Comparison of ENCODE assay signal across 1 cellular context in genomic region chr19:57334191-57334590, GRCh38.
TF ChIP-seq lines count a peak whose summit lies in the region.

No MANE protein-coding gene starts in this region.

TF ChIP-seq in HepG2, 621 proteins besides CTCF, POLR2A, EP300 and RAD21:
- TF ChIP-seq ZNF383 (CRISPR knock-in tag; IDR thresholded peaks at IDR 0.05; ENCODE audit: borderline replicate concordance) (no peak), TEAD3 (CRISPR knock-in tag; optimal IDR thresholded peaks at IDR 0.05; ENCODE audit: borderline replicate concordance) (no peak), NCOA2 (CRISPR knock-in tag; IDR thresholded peaks at IDR 0.05) (no peak), ZBTB25 (CRISPR knock-in tag; IDR thresholded peaks at IDR 0.05) (no peak)
- TF ChIP-seq, protein P1, sequence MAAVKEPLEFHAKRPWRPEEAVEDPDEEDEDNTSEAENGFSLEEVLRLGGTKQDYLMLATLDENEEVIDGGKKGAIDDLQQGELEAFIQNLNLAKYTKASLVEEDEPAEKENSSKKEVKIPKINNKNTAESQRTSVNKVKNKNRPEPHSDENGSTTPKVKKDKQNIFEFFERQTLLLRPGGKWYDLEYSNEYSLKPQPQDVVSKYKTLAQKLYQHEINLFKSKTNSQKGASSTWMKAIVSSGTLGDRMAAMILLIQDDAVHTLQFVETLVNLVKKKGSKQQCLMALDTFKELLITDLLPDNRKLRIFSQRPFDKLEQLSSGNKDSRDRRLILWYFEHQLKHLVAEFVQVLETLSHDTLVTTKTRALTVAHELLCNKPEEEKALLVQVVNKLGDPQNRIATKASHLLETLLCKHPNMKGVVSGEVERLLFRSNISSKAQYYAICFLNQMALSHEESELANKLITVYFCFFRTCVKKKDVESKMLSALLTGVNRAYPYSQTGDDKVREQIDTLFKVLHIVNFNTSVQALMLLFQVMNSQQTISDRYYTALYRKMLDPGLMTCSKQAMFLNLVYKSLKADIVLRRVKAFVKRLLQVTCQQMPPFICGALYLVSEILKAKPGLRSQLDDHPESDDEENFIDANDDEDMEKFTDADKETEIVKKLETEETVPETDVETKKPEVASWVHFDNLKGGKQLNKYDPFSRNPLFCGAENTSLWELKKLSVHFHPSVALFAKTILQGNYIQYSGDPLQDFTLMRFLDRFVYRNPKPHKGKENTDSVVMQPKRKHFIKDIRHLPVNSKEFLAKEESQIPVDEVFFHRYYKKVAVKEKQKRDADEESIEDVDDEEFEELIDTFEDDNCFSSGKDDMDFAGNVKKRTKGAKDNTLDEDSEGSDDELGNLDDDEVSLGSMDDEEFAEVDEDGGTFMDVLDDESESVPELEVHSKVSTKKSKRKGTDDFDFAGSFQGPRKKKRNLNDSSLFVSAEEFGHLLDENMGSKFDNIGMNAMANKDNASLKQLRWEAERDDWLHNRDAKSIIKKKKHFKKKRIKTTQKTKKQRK (IDR thresholded peaks at IDR 0.05; ENCODE audit: low read length): no peak
TF ChIP-seq in HepG2: peak in this region for 0.
